In the genomic region with DNA sequence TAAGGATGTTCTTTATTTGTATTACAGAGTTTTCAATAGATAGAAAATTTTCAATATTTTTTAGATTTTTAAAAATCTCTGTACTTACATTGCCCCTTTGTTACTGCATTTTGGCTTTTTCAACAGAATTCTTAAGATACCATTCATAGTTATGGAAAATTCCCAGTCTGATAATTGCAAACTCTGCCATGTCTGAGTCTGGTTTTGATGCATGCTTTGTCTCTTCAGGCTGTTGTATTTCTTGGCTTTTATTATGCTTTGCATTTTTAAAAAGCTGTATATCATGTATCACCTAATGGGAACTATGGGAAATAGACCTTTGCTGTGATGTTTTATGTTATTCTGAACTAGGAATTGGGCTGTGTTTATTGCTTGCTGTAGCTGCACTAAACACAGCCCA, we compare ENCODE assay signal across 20 cellular contexts.
DNase-seq lines count a peak whose midpoint lies in the region; ATAC-seq, FAIRE-seq and TF ChIP-seq lines count a peak whose summit lies in the region.
"Had no signal": no experiment of that assay in that cellular context is flagged by ENCODE, and none has a peak within 500 bp of the region (broad histone marks: within the 10 kb centered on the region; RNA-seq: fewer than 3 reads in every experiment).

No MANE protein-coding gene starts in this region.

- no peaks in the 10 kb centered on the region for H3K27me3 Mint-ChIP-seq in astrocyte (ENCODE audit: low read depth, unreplicated experiment)
- H3K27me3 Mint-ChIP-seq in osteocyte (ENCODE audit: unreplicated experiment): no peaks in the 10 kb centered on the region
- no peaks in the 10 kb centered on the region for H3K27me3 Mint-ChIP-seq in T-helper 17 cell
- H3K27me3 Mint-ChIP-seq: CD4-positive, CD25-positive, alpha-beta regulatory T cell; CD8-positive, alpha-beta memory T cell had no signal

- H3K4me3 ChIP-seq in AG10803 (ENCODE audit: low read length): no peak overlapping the region
- H3K4me3 ChIP-seq in astrocyte (ENCODE audit: insufficient read depth, low read depth, low read length): no peak overlapping the region
- no peak overlapping the region for H3K4me3 ChIP-seq in cardiac fibroblast (replicated peaks in 1 of 2; ENCODE audit: low read depth in 2 of 2, low read length in 2 of 2)
- H3K4me3 ChIP-seq: HAP-1 had no signal

- H3K4me1 Mint-ChIP-seq in astrocyte (ENCODE audit: low read depth, unreplicated experiment) (peaks cover 17% of the 10 kb centered on the region), osteocyte (ENCODE audit: unreplicated experiment) (peaks cover 19% of the 10 kb centered on the region), T-helper 17 cell (no peaks in the 10 kb centered on the region)
- H3K4me1 Mint-ChIP-seq: CD4-positive, CD25-positive, alpha-beta regulatory T cell; CD8-positive, alpha-beta memory T cell had no signal

- H3K9me3 Mint-ChIP-seq in astrocyte (ENCODE audit: unreplicated experiment) (peaks cover 7% of the 10 kb centered on the region), osteocyte (ENCODE audit: unreplicated experiment) (peaks cover 36% of the 10 kb centered on the region)

- no peak overlapping the region for H3K4me3 Mint-ChIP-seq in astrocyte (ENCODE audit: unreplicated experiment)
- no peak overlapping the region for H3K4me3 Mint-ChIP-seq in osteocyte (ENCODE audit: unreplicated experiment)
- H3K4me3 Mint-ChIP-seq in T-helper 17 cell: no peak overlapping the region
- H3K4me3 Mint-ChIP-seq: CD8-positive, alpha-beta memory T cell had no signal

- peak overlapping the region; percentile 28 for H3K27ac ChIP-seq in astrocyte (ENCODE audit: low read depth, low read length)
- H3K27ac ChIP-seq in RWPE1: no peak overlapping the region

- H3K36me3 Mint-ChIP-seq in astrocyte (ENCODE audit: low read depth, unreplicated experiment) (no peaks in the 10 kb centered on the region), osteocyte (ENCODE audit: unreplicated experiment) (peaks cover 33% of the 10 kb centered on the region), T-helper 17 cell (ENCODE audit: low read depth) (no peaks in the 10 kb centered on the region)
- H3K36me3 Mint-ChIP-seq: CD4-positive, CD25-positive, alpha-beta regulatory T cell; CD8-positive, alpha-beta memory T cell had no signal

- H3K9me3 ChIP-seq in astrocyte (ENCODE audit: insufficient read depth, low read depth, low read length) (peaks cover 2% of the 10 kb centered on the region), T-helper 17 cell (ENCODE audit: control insufficient read depth, low read length, poor library complexity, severe bottlenecking) (no peaks in the 10 kb centered on the region)
- H3K9me3 ChIP-seq: BE2C, HAP-1 had no signal

- H3K27ac Mint-ChIP-seq in astrocyte (ENCODE audit: unreplicated experiment) (peak overlapping the region; percentile 79), osteocyte (ENCODE audit: unreplicated experiment) (peak overlapping the region; percentile 78), T-helper 17 cell (no peak overlapping the region)
- H3K27ac Mint-ChIP-seq: CD4-positive, CD25-positive, alpha-beta regulatory T cell; CD8-positive, alpha-beta memory T cell had no signal

- peak overlapping the region; percentile 28 for H3K4me2 ChIP-seq in astrocyte (ENCODE audit: low read length)

- no peaks in the 10 kb centered on the region for H3K79me2 ChIP-seq in astrocyte (ENCODE audit: insufficient read depth, low read length)

- H3K9ac ChIP-seq in astrocyte (ENCODE audit: low read length): no peak overlapping the region

- ATAC-seq in T-helper 17 cell: no peak

- POLR2A ChIA-PET in RWPE1 (lab: Yijun Ruan, JAX; ENCODE audit: low non-redundant PET): no interaction called here

- H2AFZ ChIP-seq in astrocyte (ENCODE audit: low read depth, low read length): no peak overlapping the region

- CTCF ChIA-PET in RWPE1 (lab: Yijun Ruan, JAX): no interaction called here

- FAIRE-seq in astrocyte (lab: Jason Lieb, UNC): no peak
- FAIRE-seq: G401.6, GM12891, GM19239, H1 had no signal

- TF ChIP-seq CTCF in AG10803 (conservative IDR thresholded peaks at IDR 0.05; ENCODE audit: low read length): no peak
- TF ChIP-seq CTCF in astrocyte (IDR thresholded peaks at IDR 0.05; ENCODE audit: insufficient read depth, low read depth, low read length): no peak
- no peak for TF ChIP-seq CTCF in cardiac fibroblast (IDR thresholded peaks at IDR 0.05; ENCODE audit: low read depth, low read length)
- TF ChIP-seq CTCF in osteocyte (IDR thresholded peaks at IDR 0.05): no peak
- TF ChIP-seq CTCF in RWPE1 (conservative IDR thresholded peaks at IDR 0.05; ENCODE audit: low read depth): no peak

- no peaks in the 10 kb centered on the region for H3K36me3 ChIP-seq in astrocyte (ENCODE audit: insufficient read depth, low read length)
- H3K36me3 ChIP-seq: BE2C, HAP-1 had no signal

- no peaks in the 10 kb centered on the region for H4K20me1 ChIP-seq in astrocyte (ENCODE audit: insufficient read depth, low read length)

- peak; percentile 0 for DNase-seq in AG10803 (ENCODE audit: low read depth)
- peak; percentile 47 for DNase-seq in astrocyte (ENCODE audit: low read depth)
- peak; percentile 25 to 35 for DNase-seq in cardiac fibroblast (ENCODE audit: low read depth in 2 of 2)
- no peak for DNase-seq in osteocyte (ENCODE audit: extremely low spot score, unreplicated experiment)
- DNase-seq in NOMO-1 treated with dmso at 0.1 percent for 144 hours (lab: John Stamatoyannopoulos, UW; ENCODE audit: unreplicated experiment): no peak
- no peak for DNase-seq in RWPE1 (ENCODE audit: low spot score)
- no peak for DNase-seq in HPDE6-E6E7 (ENCODE audit: extremely low spot score)
- DNase-seq in T-helper 17 cell: no peak
- DNase-seq: 8988T; BE2C; C1 segment of cervical spinal cord; CD4-positive, CD25-positive, alpha-beta regulatory T cell; CD8-positive, alpha-beta memory T cell; COR-L47; DMS 273 treated with DMSO at 0.1 percent for 48 hours had no signal

- peaks cover 7% of the 10 kb centered on the region for H3K4me1 ChIP-seq in astrocyte (ENCODE audit: insufficient read depth, low read length)
- H3K4me1 ChIP-seq: BE2C, HAP-1 had no signal

- no peaks in the 10 kb centered on the region for H3K27me3 ChIP-seq in astrocyte (ENCODE audit: insufficient read depth, low read length)
- H3K27me3 ChIP-seq: BE2C had no signal

Comparison
In these comparisons a context has a peak if more than half of its experiments do, and no peak if none do; other contexts are left out.
1. DNase-seq: peak in AG10803 (single experiment), astrocyte (single experiment) and cardiac fibroblast (2 of 2); none in osteocyte (single experiment), NOMO-1 treated with dmso at 0.1 percent for 144 hours (single experiment), RWPE1 (single experiment), HPDE6-E6E7 (single experiment) and T-helper 17 cell (0 of 3).